Comparison of ENCODE assay signal across 9 cellular contexts in the genomic region with DNA sequence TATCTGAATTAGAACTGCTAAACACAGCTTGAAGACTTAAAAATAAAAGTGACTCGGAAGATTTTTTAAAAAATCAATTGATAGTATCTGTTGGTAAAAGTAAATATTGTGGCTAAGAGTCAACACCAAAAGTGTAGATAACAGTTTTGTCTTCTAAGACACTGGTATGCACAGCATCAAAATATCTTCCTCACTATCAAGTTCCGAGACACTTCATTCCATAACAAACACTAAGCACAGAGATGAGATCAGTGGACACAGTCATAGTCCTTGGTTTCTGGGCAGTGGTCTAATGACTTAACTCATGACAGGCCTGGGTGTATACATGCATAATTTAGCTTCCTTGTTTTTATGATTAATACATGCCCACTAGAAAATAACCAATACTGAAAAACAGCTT.
DNase-seq lines count a peak whose midpoint lies in the region; ATAC-seq, FAIRE-seq and TF ChIP-seq lines count a peak whose summit lies in the region.
"Had no signal": no experiment of that assay in that cellular context is flagged by ENCODE, and none has a peak within 500 bp of the region (broad histone marks: within the 10 kb centered on the region; RNA-seq: fewer than 3 reads in every experiment).

No MANE protein-coding gene starts in this region.

- no peak for ATAC-seq in HG02884 (IDR thresholded peaks at IDR 0.05; ENCODE audit: unreplicated experiment)

- no peak for TF ChIP-seq CTCF in fibroblast of lung (conservative IDR thresholded peaks at IDR 0.05 in 1 of 2, IDR thresholded peaks at IDR 0.05 in 1 of 2; ENCODE audit: low read depth in 1 of 2, low read length in 2 of 2)

- H3K4me3 Mint-ChIP-seq in T-helper 2 cell treated with Interferon-gamma antibody and Interleukin-4, amounts not matched to agents 5 μg/mL and 100 μg/mL, for 36 hours, result peak overlapping the region; percentile 59

- H3K4me2 ChIP-seq in fibroblast of lung (ENCODE audit: extremely low read depth, insufficient read depth, low read length), result peak overlapping the region; percentile 95

- peaks cover 50% of the 10 kb centered on the region for H3K36me3 Mint-ChIP-seq in T-helper 2 cell treated with Interferon-gamma antibody and Interleukin-4, amounts not matched to agents 5 μg/mL and 100 μg/mL, for 36 hours (ENCODE audit: low read depth)

- H3K36me3 ChIP-seq in fibroblast of lung (ENCODE audit: control insufficient read depth, insufficient read depth, low read length), result no peaks in the 10 kb centered on the region
- H3K36me3 ChIP-seq: cardiac muscle cell had no signal

- H3K27me3 ChIP-seq in fibroblast of lung (ENCODE audit: control insufficient read depth, insufficient read depth, low read length), result no peaks in the 10 kb centered on the region
- H3K27me3 ChIP-seq: cardiac muscle cell had no signal

- H3K4me1 Mint-ChIP-seq in T-helper 2 cell treated with Interferon-gamma antibody and Interleukin-4, amounts not matched to agents 5 μg/mL and 100 μg/mL, for 36 hours (ENCODE audit: low read depth), result peaks cover 19% of the 10 kb centered on the region

- TF ChIP-seq POLR2A in GM12891 (IDR thresholded peaks at IDR 0.05; ENCODE audit: low read depth, low read length), result no peak

- peak overlapping the region; percentile 63 for H2AFZ ChIP-seq in fibroblast of lung (ENCODE audit: low read length)

- H3K9me3 Mint-ChIP-seq in T-helper 2 cell treated with Interferon-gamma antibody and Interleukin-4, amounts not matched to agents 5 μg/mL and 100 μg/mL, for 36 hours, result peaks cover 4% of the 10 kb centered on the region

- peak overlapping the region; percentile 68 for H3K27ac Mint-ChIP-seq in T-helper 2 cell treated with Interferon-gamma antibody and Interleukin-4, amounts not matched to agents 5 μg/mL and 100 μg/mL, for 36 hours

- DNase-seq in ELR (ENCODE audit: low read depth), result peak; percentile 89
- no peak for DNase-seq in T-helper 2 cell treated with Interferon-gamma antibody and Interleukin-4, amounts not matched to agents 5 μg/mL and 100 μg/mL, for 36 hours (ENCODE audit: low spot score)
- peak; percentile 72 to 91 for DNase-seq in fibroblast of lung (ENCODE audit: low read depth in 2 of 2)
- peak; percentile 52 for DNase-seq in renal cortical epithelial cell (ENCODE audit: low read depth)
- DNase-seq in GM12891 (ENCODE audit: insufficient read length, low spot score), result no peak
- no peak for DNase-seq in NCI-H345 (lab: John Stamatoyannopoulos, UW)
- no peak for DNase-seq in superior temporal gyrus (ENCODE audit: extremely low spot score)

- H4K20me1 ChIP-seq in fibroblast of lung (ENCODE audit: control insufficient read depth, extremely low read depth, insufficient read depth, low read length), result no peaks in the 10 kb centered on the region

- no peaks in the 10 kb centered on the region for H3K9me3 ChIP-seq in fibroblast of lung (ENCODE audit: control insufficient read depth, insufficient read depth, low read depth, low read length)

- no peaks in the 10 kb centered on the region for H3K79me2 ChIP-seq in fibroblast of lung (ENCODE audit: control insufficient read depth, insufficient read depth, low read length)

- H3K27me3 Mint-ChIP-seq in T-helper 2 cell treated with Interferon-gamma antibody and Interleukin-4, amounts not matched to agents 5 μg/mL and 100 μg/mL, for 36 hours (ENCODE audit: low read depth), result no peaks in the 10 kb centered on the region

- H3K4me3 ChIP-seq in fibroblast of lung (replicated peaks in 1 of 4; ENCODE audit: control extremely low read depth in 1 of 4, insufficient read depth in 1 of 4, low read depth in 3 of 4, low read length in 4 of 4), result peak overlapping the region; percentile 41 to 73 (median 56)
- H3K4me3 ChIP-seq: cardiac muscle cell had no signal

- H3K4me1 ChIP-seq in fibroblast of lung (ENCODE audit: control insufficient read depth, extremely low read depth, insufficient read depth, low read length), result no peaks in the 10 kb centered on the region

- FAIRE-seq in GM12891 (lab: Jason Lieb, UNC), result no peak

- H3K9ac ChIP-seq in fibroblast of lung (ENCODE audit: insufficient read depth, low read length), result peak overlapping the region; percentile 40

- H3K27ac ChIP-seq in fibroblast of lung (ENCODE audit: insufficient read depth, low read length), result peak overlapping the region; percentile 59
- H3K27ac ChIP-seq: cardiac muscle cell had no signal

TF ChIP-seq in GM12891, 5 proteins besides CTCF, POLR2A, EP300 and RAD21:
- TF ChIP-seq TAF1 (IDR thresholded peaks at IDR 0.05; ENCODE audit: low read depth, low read length) (no peak), SPI1 (IDR thresholded peaks at IDR 0.05; ENCODE audit: low read depth, low read length) (no peak), POLR2AphosphoS5 (IDR thresholded peaks at IDR 0.05; ENCODE audit: low read depth, low read length) (no peak), PAX5 (IDR thresholded peaks at IDR 0.05; ENCODE audit: insufficient read depth, low read length, severe bottlenecking) (no peak), POU2F2 (IDR thresholded peaks at IDR 0.05; ENCODE audit: low read depth, low read length) (no peak)

Comparison
In these comparisons a context has a peak if more than half of its experiments do, and no peak if none do; other contexts are left out.
1. DNase-seq: peak in ELR (single experiment), fibroblast of lung (2 of 2) and renal cortical epithelial cell (single experiment); none in T-helper 2 cell treated with Interferon-gamma antibody and Interleukin-4, amounts not matched to agents 5 μg/mL and 100 μg/mL, for 36 hours (single experiment), GM12891 (single experiment), NCI-H345 (single experiment) and superior temporal gyrus (single experiment).